10 cellular contexts compared by ENCODE assay signal in genomic region chr1:15951341-15952153, GRCh38. TPM values are rescaled to one million over a fixed set of nuclear protein-coding genes. Genes with fewer than 3 reads are reported as not detected.
A peak's percentile ranks its signal among the peaks of the same experiment; 100 is the strongest.
DNase-seq lines count a peak whose midpoint lies in the region; ATAC-seq, FAIRE-seq and TF ChIP-seq lines count a peak whose summit lies in the region.
"Had no signal": no experiment of that assay in that cellular context is flagged by ENCODE, and none has a peak within 500 bp of the region (broad histone marks: within the 10 kb centered on the region; RNA-seq: fewer than 3 reads in every experiment).

No MANE protein-coding gene starts in this region.

- BruUV-seq in HepG2 (replicated peaks; lab: Mats Ljungman, UMichigan), result no TSS peak

- H3K4me3 Mint-ChIP-seq in activated CD4-positive, alpha-beta T cell treated with anti-CD3 and anti-CD28 coated beads for 36 hours, result peak overlapping the region; percentile 61
- H3K4me3 Mint-ChIP-seq in activated naive CD4-positive, alpha-beta T cell treated with anti-CD3 and anti-CD28 coated beads, Interleukin-2, amount 50 U/mL, for 24 hours, result peak overlapping the region; percentile 86
- peak overlapping the region; percentile 40 for H3K4me3 Mint-ChIP-seq in memory B cell

- H3K4me2 ChIP-seq in HepG2 (ENCODE audit: low read depth, low read length), result no peak overlapping the region

- H3K4me1 ChIP-seq in testis (peaks cover 65% of the 10 kb centered on the region), HepG2 (ENCODE audit: insufficient read depth, low read length) (peaks cover 11% of the 10 kb centered on the region; the same call in 1 of the 2 replicates)

- H3K27ac ChIP-seq in testis (peak overlapping the region; percentile 94 to 95), HepG2 (ENCODE audit: extremely low read length, insufficient read depth, low read length) (no peak overlapping the region)

- TF ChIP-seq POLR2A in testis (IDR thresholded peaks at IDR 0.05) (no peak), HepG2 (IDR thresholded peaks at IDR 0.05; ENCODE audit: insufficient read depth in 1 of 2, low read depth in 2 of 2, low read length in 2 of 2) (no peak)

- H3K27me3 Mint-ChIP-seq in activated CD4-positive, alpha-beta T cell treated with anti-CD3 and anti-CD28 coated beads for 36 hours, result no peaks in the 10 kb centered on the region
- H3K27me3 Mint-ChIP-seq in activated naive CD4-positive, alpha-beta T cell treated with anti-CD3 and anti-CD28 coated beads, Interleukin-2, amount 50 U/mL, for 24 hours, result no peaks in the 10 kb centered on the region
- H3K27me3 Mint-ChIP-seq in memory B cell, result no peaks in the 10 kb centered on the region

- peaks cover 63% of the 10 kb centered on the region for H3K36me3 Mint-ChIP-seq in activated CD4-positive, alpha-beta T cell treated with anti-CD3 and anti-CD28 coated beads for 36 hours (ENCODE audit: low read depth)
- peaks cover 15% of the 10 kb centered on the region for H3K36me3 Mint-ChIP-seq in activated naive CD4-positive, alpha-beta T cell treated with anti-CD3 and anti-CD28 coated beads, Interleukin-2, amount 50 U/mL, for 24 hours
- peaks cover 14% of the 10 kb centered on the region for H3K36me3 Mint-ChIP-seq in memory B cell

- peak; percentile 23 for ATAC-seq in activated CD4-positive, alpha-beta T cell treated with anti-CD3 and anti-CD28 coated beads for 36 hours
- ATAC-seq in memory B cell (ENCODE audit: low read depth) (no peak), HepG2 (no peak), HG03025 (IDR thresholded peaks at IDR 0.05; ENCODE audit: low FRiP score, unreplicated experiment) (no peak)

- DNase-seq in activated CD4-positive, alpha-beta T cell treated with anti-CD3 and anti-CD28 coated beads for 36 hours, result peak; percentile 76
- no peak for DNase-seq in activated CD4-positive, alpha-beta T cell treated with anti-CD3 and anti-CD28 coated beads, Interleukin-2, amount 50 U/mL, for 1 hour
- DNase-seq in memory B cell (ENCODE audit: low spot score in 2 of 2), result no peak
- no peak for DNase-seq in testis
- no peak for DNase-seq in HepG2 (ENCODE audit: low spot score)
- DNase-seq in NCI-H1105 (lab: John Stamatoyannopoulos, UW), result no peak
- DNase-seq: NCI-H526 had no signal

- no peaks in the 10 kb centered on the region for H3K79me2 ChIP-seq in HepG2 (ENCODE audit: insufficient read depth, low read length)

- H2AFZ ChIP-seq in HepG2 (ENCODE audit: low read length), result no peak overlapping the region

- 52 to 61% methylated on average over 19 to 23 of the region's 23 CpGs for WGBS in testis, 2 donors
- WGBS in HepG2 (ENCODE audit: low lambda C conversion rate), result 93% methylated on average over 22 of the region's 23 CpGs

- in situ Hi-C loops in HepG2 (cut with HindIII; ENCODE audit: extremely low pct_ligation_motif_present, low pct_unique_long_range_greater_than_20kb), result no loop called here

- POLR2A ChIA-PET in activated CD4-positive, alpha-beta T cell treated with anti-CD3 and anti-CD28 coated beads for 36 hours (lab: Charles Lee), result interaction anchor here (0.6 to 6.0 kb wide), 6 partner anchors 13 to 946 kb away, joined by 3 to 77 read pairs (median 3); partner anchors contain the start of genes SPEN and ZBTB17
- POLR2A ChIA-PET in HepG2 (lab: Yijun Ruan, JAX), result no interaction called here

- no peak overlapping the region for H3K9ac ChIP-seq in HepG2 (ENCODE audit: insufficient read depth, low read depth, low read length)

- CTCF ChIA-PET in activated CD4-positive, alpha-beta T cell treated with anti-CD3 and anti-CD28 coated beads for 36 hours (lab: Charles Lee), result interaction anchor here (0.5 to 2.4 kb wide), 7 partner anchors 10 to 372 kb away, joined by 3 to 8 read pairs (median 5); no protein-coding TSS in a partner anchor
- CTCF ChIA-PET in HepG2 (lab: Yijun Ruan, JAX; ENCODE audit: low intra/inter-chr PET ratio, low total read pairs), result no interaction called here

- H3K4me3 ChIP-seq in testis, result no peak overlapping the region
- no peak overlapping the region for H3K4me3 ChIP-seq in HepG2 (replicated peaks in 1 of 3; ENCODE audit: insufficient read depth in 1 of 3, low read depth in 2 of 3, low read length in 3 of 3)

- H3K27me3 ChIP-seq in testis (no peaks in the 10 kb centered on the region), HepG2 (ENCODE audit: control insufficient read depth in 1 of 2, insufficient read depth in 2 of 2, low read length in 2 of 2) (no peaks in the 10 kb centered on the region)

- TF ChIP-seq CTCF in testis (IDR thresholded peaks at IDR 0.05) (no peak), HepG2 (CRISPR knock-in tag; IDR thresholded peaks at IDR 0.05) (no peak)

- intact Hi-C loops in activated CD4-positive, alpha-beta T cell treated with anti-CD3 and anti-CD28 coated beads for 36 hours (cut with DNase I, micrococcal nuclease), result loop anchor here (1.0 kb wide), 2 partner anchors 14 to 32 kb away; no protein-coding TSS in a partner anchor
- intact Hi-C loops in testis (cut with DNase I; ENCODE audit: low total_unique reads) (no loop called here), HepG2 (cut with micrococcal nuclease; ENCODE audit: unreplicated experiment) (no loop called here)

- FAIRE-seq in HepG2 (lab: Jason Lieb, UNC), result no peak
- FAIRE-seq: A204.1 had no signal

- H3K9me3 ChIP-seq in testis (no peaks in the 10 kb centered on the region), HepG2 (ENCODE audit: low read length) (no peaks in the 10 kb centered on the region)

- TF ChIP-seq RAD21 in HepG2 (CRISPR knock-in tag; IDR thresholded peaks at IDR 0.05), result no peak

- peaks cover 91% of the 10 kb centered on the region for H3K4me1 Mint-ChIP-seq in activated CD4-positive, alpha-beta T cell treated with anti-CD3 and anti-CD28 coated beads for 36 hours
- H3K4me1 Mint-ChIP-seq in activated naive CD4-positive, alpha-beta T cell treated with anti-CD3 and anti-CD28 coated beads, Interleukin-2, amount 50 U/mL, for 24 hours, result peaks cover 86% of the 10 kb centered on the region
- H3K4me1 Mint-ChIP-seq in memory B cell, result peaks cover 72% of the 10 kb centered on the region

- H3K9me3 Mint-ChIP-seq in activated CD4-positive, alpha-beta T cell treated with anti-CD3 and anti-CD28 coated beads for 36 hours (ENCODE audit: low read depth), result no peaks in the 10 kb centered on the region
- no peaks in the 10 kb centered on the region for H3K9me3 Mint-ChIP-seq in activated naive CD4-positive, alpha-beta T cell treated with anti-CD3 and anti-CD28 coated beads, Interleukin-2, amount 50 U/mL, for 24 hours
- H3K9me3 Mint-ChIP-seq in memory B cell, result no peaks in the 10 kb centered on the region

- H3K27ac Mint-ChIP-seq in activated CD4-positive, alpha-beta T cell treated with anti-CD3 and anti-CD28 coated beads for 36 hours, result peak overlapping the region; percentile 95
- peak overlapping the region; percentile 100 for H3K27ac Mint-ChIP-seq in activated naive CD4-positive, alpha-beta T cell treated with anti-CD3 and anti-CD28 coated beads, Interleukin-2, amount 50 U/mL, for 24 hours
- H3K27ac Mint-ChIP-seq in memory B cell, result peak overlapping the region; percentile 88

- TF ChIP-seq EP300 in HepG2 (IDR thresholded peaks at IDR 0.05; ENCODE audit: low read depth in 2 of 2, low read length in 2 of 2) (no peak), HepG2 (CRISPR knock-in tag; IDR thresholded peaks at IDR 0.05; ENCODE audit: borderline replicate concordance) (no peak)

- no peaks in the 10 kb centered on the region for H3K36me3 ChIP-seq in testis (ENCODE audit: low read depth, missing control alignments)
- peaks cover 2 to 18% of the 10 kb centered on the region in 2 experiments; a peak in 4 of 5 replicates for H3K36me3 ChIP-seq in HepG2 (replicated peaks in 1 of 2; ENCODE audit: control insufficient read depth in 1 of 2, insufficient read depth in 2 of 2, low read length in 2 of 2)

- no peaks in the 10 kb centered on the region for H4K20me1 ChIP-seq in HepG2 (ENCODE audit: insufficient read depth, low read length)

RNA-seq across cellular contexts. Expression of gene ZBTB17, which starts 24.4 kb away (rescaled TPM):
- 10 to 100 TPM; 47.7 to 48.3 TPM for total RNA-seq in activated CD4-positive, alpha-beta T cell treated with anti-CD3 and anti-CD28 coated beads for 36 hours
- 10 to 100 TPM; 60.2 to 65.8 TPM for total RNA-seq in testis
- polyA plus RNA-seq in testis (ENCODE audit: insufficient read depth, low read depth, low replicate concordance), result 53.6 TPM
- total RNA-seq in HepG2 (2016; rRNA removed; fragmentation: Illumina TruSeq; extraction: Trizol), result 10.1 and 16.7 TPM in 2 replicates
- 7.6 and 9.2 TPM in 2 replicates for total RNA-seq in HepG2 (2016; cell fraction: cytosol; rRNA removed; fragmentation: Illumina TruSeq; extraction: Trizol; ENCODE audit: low read depth)
- 11.2 and 19.1 TPM in 2 replicates for total RNA-seq in HepG2 (2016; cell fraction: insoluble cytoplasmic fraction; rRNA removed; fragmentation: Illumina TruSeq; extraction: Trizol)
- 9.9 and 11.1 TPM in 2 replicates for total RNA-seq in HepG2 (2016; cell fraction: membrane; rRNA removed; fragmentation: Illumina TruSeq; extraction: Trizol)
- 17.0 and 18.5 TPM in 2 replicates for total RNA-seq in HepG2 (2016; cell fraction: nucleus; rRNA removed; fragmentation: Illumina TruSeq; extraction: Trizol)
- polyA plus RNA-seq in HepG2 (2011; rRNA removed), result 17.0 and 21.0 TPM in 2 replicates
- polyA plus RNA-seq in HepG2 (2011; cell fraction: cytosol; rRNA removed), result 10.1 and 18.8 TPM in 2 replicates
- polyA plus RNA-seq in HepG2 (2011; cell fraction: nucleus; rRNA removed), result 96.3 and 129 TPM in 2 replicates
- polyA plus RNA-seq in HepG2 (2012), result 7.7 and 12.7 TPM in 2 replicates
- 3.5 and 3.6 TPM in 2 replicates for polyA plus RNA-seq in HepG2 (2016; cell fraction: cytosol; fragmentation: Illumina TruSeq; extraction: Trizol; ENCODE audit: low read depth)
- polyA plus RNA-seq in HepG2 (2016; cell fraction: insoluble cytoplasmic fraction; fragmentation: Illumina TruSeq; extraction: Trizol; ENCODE audit: low read depth), result 11.1 and 12.0 TPM in 2 replicates
- polyA plus RNA-seq in HepG2 (2016; cell fraction: membrane; fragmentation: Illumina TruSeq; extraction: Trizol; ENCODE audit: low read depth), result 6.7 and 7.4 TPM in 2 replicates
- polyA plus RNA-seq in HepG2 (2016; cell fraction: nucleus; fragmentation: Illumina TruSeq; extraction: Trizol; ENCODE audit: insufficient read depth, low read depth), result 36.9 and 37.2 TPM in 2 replicates
- 46.0 and 46.5 TPM in 2 replicates for polyA minus RNA-seq in HepG2 (2011; rRNA and poly(A)+ RNA removed; ENCODE audit: low replicate concordance)
- 6.1 and 9.8 TPM in 2 replicates for polyA minus RNA-seq in HepG2 (2011; cell fraction: cytosol; rRNA and poly(A)+ RNA removed)
- 14.4 and 22.9 TPM in 2 replicates for polyA minus RNA-seq in HepG2 (2011; cell fraction: nucleus; rRNA and poly(A)+ RNA removed)

RNA-seq across cellular contexts. Expression of gene SRARP, which starts 52.5 kb away (rescaled TPM):
- total RNA-seq in activated CD4-positive, alpha-beta T cell treated with anti-CD3 and anti-CD28 coated beads for 36 hours, result not detected
- total RNA-seq in testis (under 1 TPM in 1 of 2 donors, not detected in 1; 0.16 TPM), HepG2 (2016; rRNA removed; fragmentation: Illumina TruSeq; extraction: Trizol) (3.5 and 4.0 TPM in 2 replicates)
- polyA plus RNA-seq in testis (ENCODE audit: insufficient read depth, low read depth, low replicate concordance) (not detected), HepG2 (2011; rRNA removed) (10.5 and 12.8 TPM in 2 replicates)
- total RNA-seq in HepG2 (2016; cell fraction: cytosol; rRNA removed; fragmentation: Illumina TruSeq; extraction: Trizol; ENCODE audit: low read depth), result 1.8 and 2.0 TPM in 2 replicates
- 3.9 and 4.6 TPM in 2 replicates for total RNA-seq in HepG2 (2016; cell fraction: insoluble cytoplasmic fraction; rRNA removed; fragmentation: Illumina TruSeq; extraction: Trizol)
- total RNA-seq in HepG2 (2016; cell fraction: membrane; rRNA removed; fragmentation: Illumina TruSeq; extraction: Trizol), result 2.3 and 2.5 TPM in 2 replicates
- 2.1 and 2.3 TPM in 2 replicates for total RNA-seq in HepG2 (2016; cell fraction: nucleus; rRNA removed; fragmentation: Illumina TruSeq; extraction: Trizol)
- 6.1 and 9.4 TPM in 2 replicates for polyA plus RNA-seq in HepG2 (2011; cell fraction: cytosol; rRNA removed)
- polyA plus RNA-seq in HepG2 (2011; cell fraction: nucleus; rRNA removed), result 6.1 and 6.7 TPM in 2 replicates
- 5.5 and 6.6 TPM in 2 replicates for polyA plus RNA-seq in HepG2 (2012)
- polyA plus RNA-seq in HepG2 (2016; cell fraction: cytosol; fragmentation: Illumina TruSeq; extraction: Trizol; ENCODE audit: low read depth), result 1.3 and 1.6 TPM in 2 replicates
- polyA plus RNA-seq in HepG2 (2016; cell fraction: insoluble cytoplasmic fraction; fragmentation: Illumina TruSeq; extraction: Trizol; ENCODE audit: low read depth), result 4.9 and 5.4 TPM in 2 replicates
- 1.8 TPM in 2 replicates for polyA plus RNA-seq in HepG2 (2016; cell fraction: membrane; fragmentation: Illumina TruSeq; extraction: Trizol; ENCODE audit: low read depth)
- 2.9 and 3.2 TPM in 2 replicates for polyA plus RNA-seq in HepG2 (2016; cell fraction: nucleus; fragmentation: Illumina TruSeq; extraction: Trizol; ENCODE audit: insufficient read depth, low read depth)
- 14.4 TPM in 1 of 2 replicates, not detected in the other for polyA minus RNA-seq in HepG2 (2011; rRNA and poly(A)+ RNA removed; ENCODE audit: low replicate concordance)
- 4.5 and 6.6 TPM in 2 replicates for polyA minus RNA-seq in HepG2 (2011; cell fraction: cytosol; rRNA and poly(A)+ RNA removed)
- polyA minus RNA-seq in HepG2 (2011; cell fraction: nucleus; rRNA and poly(A)+ RNA removed), result 11.3 and 12.3 TPM in 2 replicates

Comparison
In these comparisons a context has a peak if more than half of its experiments do, and no peak if none do; other contexts are left out.
1. intact Hi-C loops: an anchor here in activated CD4-positive, alpha-beta T cell treated with anti-CD3 and anti-CD28 coated beads for 36 hours (1.0 kb wide); none called in testis and HepG2.